Comparison of ENCODE assay signal across 8 cellular contexts in the genomic region with DNA sequence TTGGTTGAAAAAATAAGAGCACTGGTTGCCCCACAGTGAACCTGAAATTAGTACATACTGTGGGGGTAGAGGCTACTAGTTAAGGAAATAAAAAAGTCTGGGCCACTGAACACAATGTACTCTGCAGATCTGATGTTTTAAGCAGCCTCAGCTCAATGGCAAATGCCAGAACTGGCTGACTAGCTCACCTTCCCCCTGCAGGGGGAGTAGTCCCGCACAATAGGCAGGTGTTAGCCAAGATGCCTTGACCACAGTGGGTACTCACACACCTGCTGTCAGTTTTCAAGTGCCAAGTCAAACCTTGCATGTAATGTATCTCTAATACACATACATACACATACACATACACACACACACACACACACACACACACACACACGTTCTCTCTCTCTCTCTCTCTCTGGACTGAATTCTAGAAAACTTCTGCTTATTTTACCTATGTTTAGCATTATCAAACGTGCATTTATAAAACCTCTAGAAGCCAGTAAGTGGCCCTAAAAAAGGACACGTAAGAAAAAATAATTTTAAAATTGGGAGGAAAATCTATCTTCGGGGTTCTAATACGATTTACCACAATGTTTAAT. TPM values are rescaled to one million over a fixed set of nuclear protein-coding genes. Genes with fewer than 3 reads are reported as not detected.
A peak's percentile ranks its signal among the peaks of the same experiment; 100 is the strongest.
DNase-seq lines count a peak whose midpoint lies in the region; ATAC-seq and TF ChIP-seq lines count a peak whose summit lies in the region.

No MANE protein-coding gene starts in this region.

- H2AFZ ChIP-seq in HCT116 (ENCODE audit: low read depth, low read length, poor library complexity, severe bottlenecking) = no peak overlapping the region

- TF ChIP-seq POLR2A in HCT116 (IDR thresholded peaks at IDR 0.05; ENCODE audit: borderline replicate concordance, extremely low read depth, insufficient read depth, insufficient read length) = no peak

- H3K79me2 ChIP-seq in HCT116 (ENCODE audit: insufficient read depth, low read length) = 0 out of 2 replicates have a peak, but pooled peaks cover 8% of the 10 kb centered on the region

- H3K9me2 ChIP-seq in HCT116 (ENCODE audit: insufficient read depth) = no peaks in the 10 kb centered on the region

- intact Hi-C loops in HCT116 (cut with micrococcal nuclease) (loop anchor here (2.0 to 5.0 kb wide), 2 partner anchors 145 to 238 kb away; no protein-coding TSS in a partner anchor), sciatic nerve (cut with DNase I) (no loop called here)

- H3K9me3 ChIP-seq in HCT116 (ENCODE audit: control insufficient read depth in 1 of 2, insufficient read depth in 1 of 2, low read depth in 1 of 2, low read length in 2 of 2) = no peaks in the 10 kb centered on the region

- ATAC-seq in HCT116 = peak; percentile 90
- peak; percentile 55 for ATAC-seq in stimulated activated naive CD8-positive, alpha-beta T cell treated with anti-CD3 and anti-CD28 coated beads, Interleukin-15, Interleukin-2, amounts not matched to agents 100 U/mL and 50 U/mL, for 24 hours
- ATAC-seq in sciatic nerve = no peak

- TF ChIP-seq RAD21 in HCT116 (IDR thresholded peaks at IDR 0.05; ENCODE audit: low read depth) = peak; percentile 54

- no TSS peak for BruUV-seq in HCT116 (replicated peaks; lab: Mats Ljungman, UMichigan)

- POLR2A ChIA-PET in HCT116 (lab: Charles Lee) = interaction anchor here (0.6 kb wide), 1 partner anchor 723 kb away, joined by 3 read pairs; no protein-coding TSS in a partner anchor

- CTCF ChIA-PET in HCT116 (lab: Charles Lee) = interaction anchor here (0.7 to 2.0 kb wide), 9 partner anchors 8 to 425 kb away, joined by 3 to 22 read pairs (median 4); no protein-coding TSS in a partner anchor

- H3K27ac ChIP-seq in HCT116 (ENCODE audit: low read depth, low read length) = no peak overlapping the region

- no peaks in the 10 kb centered on the region for H3K4me1 ChIP-seq in HCT116 (ENCODE audit: control insufficient read depth in 1 of 2, insufficient read depth in 2 of 2, low read length in 2 of 2)

- H3K4me3 ChIP-seq in HCT116 (replicated peaks in 1 of 2; ENCODE audit: low read depth in 1 of 2, low read length in 2 of 2) = no peak overlapping the region

- DNase-seq in NCI-H2081 (lab: John Stamatoyannopoulos, UW) (peak; percentile 38 to 79), NCI-H2081 treated with DMSO at 0.1 percent for 48 hours (lab: John Stamatoyannopoulos, UW) (no peak), HCT116 (ENCODE audit: low read depth, low spot score) (peak; percentile 45), NCI-H2107 treated with DMSO at 0.1 percent for 48 hours (lab: John Stamatoyannopoulos, UW; ENCODE audit: unreplicated experiment) (peak; percentile 37), activated T-cell treated with anti-CD3 and anti-CD28 coated beads for 48 hours (ENCODE audit: low read depth) (peak; percentile 18), iPS-NIHi7 (ENCODE audit: extremely low spot score) (peak; percentile 72), sciatic nerve (ENCODE audit: low spot score) (no peak)
- DNase-seq in stimulated activated naive CD8-positive, alpha-beta T cell treated with anti-CD3 and anti-CD28 coated beads, Interleukin-15, Interleukin-2, amounts not matched to agents 100 U/mL and 50 U/mL, for 24 hours = peak; percentile 36

- RAD21 ChIA-PET in HCT116 (lab: Charles Lee; ENCODE audit: low non-redundant PET in 1 of 2, low total read pairs in 2 of 2, uncharacterized antibody in 2 of 2, unreplicated experiment in 2 of 2) = interaction anchor here in 1 of 2 experiments (1.4 kb wide), 1 partner anchor 144 kb away, joined by 3 read pairs; no protein-coding TSS in a partner anchor

- H4K20me1 ChIP-seq in HCT116 (ENCODE audit: insufficient read depth) = no peaks in the 10 kb centered on the region

- no peak overlapping the region for H3K9ac ChIP-seq in HCT116 (ENCODE audit: low read length)

- H3K27me3 ChIP-seq in HCT116 (ENCODE audit: insufficient read depth, low read length) = no peaks in the 10 kb centered on the region

- H3K36me3 ChIP-seq in HCT116 (ENCODE audit: control insufficient read depth in 1 of 2, insufficient read depth in 2 of 2, low read length in 2 of 2) = no peaks in the 10 kb centered on the region

- no peak overlapping the region for H3K4me2 ChIP-seq in HCT116 (ENCODE audit: low read length)

- peak; percentile 35 to 69 (median 54); a peak in 5 of 6 replicates for TF ChIP-seq CTCF in HCT116 (IDR thresholded peaks at IDR 0.05 in 2 of 3, conservative IDR thresholded peaks at IDR 0.05 in 1 of 3; ENCODE audit: borderline replicate concordance in 1 of 3, insufficient read depth in 1 of 3, low read depth in 2 of 3, low read length in 2 of 3)

TF ChIP-seq in HCT116, 20 proteins besides CTCF, POLR2A, EP300 and RAD21:
- TF ChIP-seq, protein P1, sequence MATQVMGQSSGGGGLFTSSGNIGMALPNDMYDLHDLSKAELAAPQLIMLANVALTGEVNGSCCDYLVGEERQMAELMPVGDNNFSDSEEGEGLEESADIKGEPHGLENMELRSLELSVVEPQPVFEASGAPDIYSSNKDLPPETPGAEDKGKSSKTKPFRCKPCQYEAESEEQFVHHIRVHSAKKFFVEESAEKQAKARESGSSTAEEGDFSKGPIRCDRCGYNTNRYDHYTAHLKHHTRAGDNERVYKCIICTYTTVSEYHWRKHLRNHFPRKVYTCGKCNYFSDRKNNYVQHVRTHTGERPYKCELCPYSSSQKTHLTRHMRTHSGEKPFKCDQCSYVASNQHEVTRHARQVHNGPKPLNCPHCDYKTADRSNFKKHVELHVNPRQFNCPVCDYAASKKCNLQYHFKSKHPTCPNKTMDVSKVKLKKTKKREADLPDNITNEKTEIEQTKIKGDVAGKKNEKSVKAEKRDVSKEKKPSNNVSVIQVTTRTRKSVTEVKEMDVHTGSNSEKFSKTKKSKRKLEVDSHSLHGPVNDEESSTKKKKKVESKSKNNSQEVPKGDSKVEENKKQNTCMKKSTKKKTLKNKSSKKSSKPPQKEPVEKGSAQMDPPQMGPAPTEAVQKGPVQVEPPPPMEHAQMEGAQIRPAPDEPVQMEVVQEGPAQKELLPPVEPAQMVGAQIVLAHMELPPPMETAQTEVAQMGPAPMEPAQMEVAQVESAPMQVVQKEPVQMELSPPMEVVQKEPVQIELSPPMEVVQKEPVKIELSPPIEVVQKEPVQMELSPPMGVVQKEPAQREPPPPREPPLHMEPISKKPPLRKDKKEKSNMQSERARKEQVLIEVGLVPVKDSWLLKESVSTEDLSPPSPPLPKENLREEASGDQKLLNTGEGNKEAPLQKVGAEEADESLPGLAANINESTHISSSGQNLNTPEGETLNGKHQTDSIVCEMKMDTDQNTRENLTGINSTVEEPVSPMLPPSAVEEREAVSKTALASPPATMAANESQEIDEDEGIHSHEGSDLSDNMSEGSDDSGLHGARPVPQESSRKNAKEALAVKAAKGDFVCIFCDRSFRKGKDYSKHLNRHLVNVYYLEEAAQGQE (IDR thresholded peaks at IDR 0.05; ENCODE audit: low read depth) = no peak
- TF ChIP-seq ZNF274 (IDR thresholded peaks at IDR 0.05; ENCODE audit: low read depth, low read length) (no peak), EZH2phosphoT487 (IDR thresholded peaks at IDR 0.05; ENCODE audit: borderline replicate concordance) (no peak), JUND (IDR thresholded peaks at IDR 0.05) (no peak), ELF1 (IDR thresholded peaks at IDR 0.05; ENCODE audit: borderline replicate concordance, low read depth) (no peak), EGR1 (IDR thresholded peaks at IDR 0.05; ENCODE audit: low read depth) (no peak), EZH2 (IDR thresholded peaks at IDR 0.05) (no peak), FOSL1 (IDR thresholded peaks at IDR 0.05; ENCODE audit: low read depth) (no peak), CBX3 (IDR thresholded peaks at IDR 0.05; ENCODE audit: low read depth) (no peak)
- TF ChIP-seq, protein P2, sequence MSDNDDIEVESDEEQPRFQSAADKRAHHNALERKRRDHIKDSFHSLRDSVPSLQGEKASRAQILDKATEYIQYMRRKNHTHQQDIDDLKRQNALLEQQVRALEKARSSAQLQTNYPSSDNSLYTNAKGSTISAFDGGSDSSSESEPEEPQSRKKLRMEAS (IDR thresholded peaks at IDR 0.05) = no peak
- TF ChIP-seq, protein P3, sequence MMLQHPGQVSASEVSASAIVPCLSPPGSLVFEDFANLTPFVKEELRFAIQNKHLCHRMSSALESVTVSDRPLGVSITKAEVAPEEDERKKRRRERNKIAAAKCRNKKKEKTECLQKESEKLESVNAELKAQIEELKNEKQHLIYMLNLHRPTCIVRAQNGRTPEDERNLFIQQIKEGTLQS (IDR thresholded peaks at IDR 0.05) = no peak

RNA-seq across cellular contexts. Expression of a gene that starts 36.1 kb away (rescaled TPM):
- total RNA-seq in HCT116 (2021; ENCODE audit: unreplicated experiment) = 34.4 TPM
- polyA plus RNA-seq in HCT116 (2012) = 15.9 and 18.0 TPM in 2 replicates
- total RNA-seq in sciatic nerve = 31.4 TPM

Comparison
In these comparisons a context has a peak if more than half of its experiments do, and no peak if none do; other contexts are left out.
1. DNase-seq: peak in NCI-H2081 (2 of 2), HCT116 (single experiment), NCI-H2107 treated with DMSO at 0.1 percent for 48 hours (single experiment), activated T-cell treated with anti-CD3 and anti-CD28 coated beads for 48 hours (single experiment), iPS-NIHi7 (single experiment) and stimulated activated naive CD8-positive, alpha-beta T cell treated with anti-CD3 and anti-CD28 coated beads, Interleukin-15, Interleukin-2, amounts not matched to agents 100 U/mL and 50 U/mL, for 24 hours (single experiment); none in NCI-H2081 treated with DMSO at 0.1 percent for 48 hours (single experiment) and sciatic nerve (single experiment).